ENCODE assay signal across 8 cellular contexts in genomic region chr7:140176271-140176701, GRCh38. TPM values are rescaled to one million over a fixed set of nuclear protein-coding genes. Genes with fewer than 3 reads are reported as not detected.
A peak's percentile ranks its signal among the peaks of the same experiment; 100 is the strongest.
DNase-seq lines count a peak whose midpoint lies in the region; ATAC-seq, FAIRE-seq and TF ChIP-seq lines count a peak whose summit lies in the region.

No MANE protein-coding gene starts in this region.

- no peak for FAIRE-seq in K562 (lab: Jason Lieb, UNC)

- POLR2A ChIA-PET in A673 (lab: Charles Lee; ENCODE audit: low non-redundant PET) = no interaction called here
- POLR2A ChIA-PET in K562 (lab: Yijun Ruan, JAX) = interaction anchor here (0.6 to 1.4 kb wide), 5 partner anchors 10 to 312 kb away, joined by 3 to 6 read pairs (median 3); no protein-coding TSS in a partner anchor

- peak overlapping the region; percentile 77 for H3K27ac ChIP-seq in A673 (ENCODE audit: low read depth, low read length, poor library complexity, severe bottlenecking)
- peak overlapping the region; percentile 74; the same call in 1 of the 3 replicates for H3K27ac ChIP-seq in K562 (ENCODE audit: extremely low read depth, low read depth, low read length)
- H3K27ac ChIP-seq in layer of hippocampus (ENCODE audit: low read depth, low read length) = peak overlapping the region; percentile 85
- peak overlapping the region; percentile 100 for H3K27ac ChIP-seq in tibial artery

- in situ Hi-C loops in K562 (cut with MboI) = no loop called here

- intact Hi-C loops in A673 (cut with micrococcal nuclease; ENCODE audit: unreplicated experiment) (loop anchor here (10.0 kb wide), 1 partner anchor 319 kb away; no protein-coding TSS in a partner anchor), K562 (cut with micrococcal nuclease) (loop anchor here (5.0 to 10.0 kb wide), 2 partner anchors 301 to 479 kb away; partner anchors contain the start of gene MKRN1), tibial artery (cut with DNase I; ENCODE audit: low total_unique reads) (loop anchor here (5.0 kb wide), 2 partner anchors 141 to 814 kb away; no protein-coding TSS in a partner anchor)

- peak; percentile 0 for ATAC-seq in GM18520 (IDR thresholded peaks at IDR 0.05; ENCODE audit: unreplicated experiment)
- peak; percentile 3 for ATAC-seq in HG03460 (IDR thresholded peaks at IDR 0.05; ENCODE audit: unreplicated experiment)
- peak; percentile 0; the same call in 1 of the 3 replicates for ATAC-seq in K562
- ATAC-seq in HG02610 (IDR thresholded peaks at IDR 0.05; ENCODE audit: unreplicated experiment) = no peak

- no peak for TF ChIP-seq EP300 in K562 (IDR thresholded peaks at IDR 0.05; ENCODE audit: low read length)

- H3K36me3 ChIP-seq in A673 (ENCODE audit: insufficient read depth, low read length, poor library complexity, severe bottlenecking) = no peaks in the 10 kb centered on the region
- H3K36me3 ChIP-seq in K562 (ENCODE audit: control insufficient read depth, insufficient read depth, low read length) = no peaks in the 10 kb centered on the region; the same call in 2 of the 3 replicates
- H3K36me3 ChIP-seq in tibial artery = no peaks in the 10 kb centered on the region

- WGBS in K562 (ENCODE audit: insufficient coverage, low coverage, missing lambda C conversion rate) = 2% methylated on average over 36 of the region's 73 CpGs

- H3K4me1 ChIP-seq in A673 (ENCODE audit: insufficient read depth, low read length, poor library complexity, severe bottlenecking) (no peaks in the 10 kb centered on the region), K562 (replicated peaks in 1 of 2; ENCODE audit: control insufficient read depth in 2 of 2, insufficient read depth in 2 of 2, low read length in 2 of 2) (peaks cover 5 to 24% of the 10 kb centered on the region in 2 experiments), tibial artery (peaks cover 0 to 17% (median 7%) of the 10 kb centered on the region in 4 donors)

- H3K4me3 ChIP-seq in A673 (ENCODE audit: low read depth, low read length, poor library complexity, severe bottlenecking) = peak overlapping the region; percentile 84
- peak overlapping the region; percentile 73 for H3K4me3 ChIP-seq in K562
- peak overlapping the region; percentile 92 to 99 for H3K4me3 ChIP-seq in tibial artery

- H3K9me1 ChIP-seq in K562 (ENCODE audit: control insufficient read depth, insufficient read depth, low read length) = no peaks in the 10 kb centered on the region

- DNase-seq in A673 (ENCODE audit: low spot score) (no peak), K562 (ENCODE audit: extremely low read depth in 1 of 4, low spot score in 3 of 4) (peak in 3 of 4 experiments; percentile 47 to 68 (median 66)), tibial artery (no peak), kidney glomerular epithelial cell (lab: John Stamatoyannopoulos, UW) (no peak)

- peak overlapping the region; percentile 58 to 94; a peak in 3 of 4 replicates for H3K9ac ChIP-seq in K562 (ENCODE audit: insufficient read depth in 1 of 2, low read depth in 2 of 2, low read length in 2 of 2)

- peak overlapping the region; percentile 85 for H2AFZ ChIP-seq in K562 (ENCODE audit: low read depth, low read length)

- TF ChIP-seq POLR2A in K562 (conservative IDR thresholded peaks at IDR 0.05) = no peak

- no peak for TF ChIP-seq RAD21 in K562 (CRISPR knock-in tag; conservative IDR thresholded peaks at IDR 0.05 in 1 of 2, IDR thresholded peaks at IDR 0.05 in 1 of 2)

- TF ChIP-seq CTCF in A673 (conservative IDR thresholded peaks at IDR 0.05; ENCODE audit: low read depth, low read length) = no peak
- TF ChIP-seq CTCF in K562 (IDR thresholded peaks at IDR 0.05 in 2 of 3, conservative IDR thresholded peaks at IDR 0.05 in 1 of 3; ENCODE audit: insufficient read depth in 2 of 3, low read depth in 1 of 3, low read length in 3 of 3) = no peak
- TF ChIP-seq CTCF in tibial artery (IDR thresholded peaks at IDR 0.05) = no peak

- H3K4me2 ChIP-seq in K562 (ENCODE audit: insufficient read depth, low read length) = peak overlapping the region; percentile 76; the same call in 1 of the 2 replicates

- CTCF ChIA-PET in A673 (lab: Charles Lee) (no interaction called here), K562 (lab: Yijun Ruan, JAX; ENCODE audit: low intra/inter-chr PET ratio) (interaction anchor here (0.7 to 3.4 kb wide), 3 partner anchors 149 to 530 kb away, joined by 3 to 24 read pairs (median 7); no protein-coding TSS in a partner anchor)

- BruUV-seq in A673 (replicated peaks; lab: Mats Ljungman, UMichigan) (no TSS peak), K562 (replicated peaks; lab: Mats Ljungman, UMichigan) (no TSS peak)

- H4K20me1 ChIP-seq in K562 (replicated peaks; ENCODE audit: control insufficient read depth, insufficient read depth, low read length) = no peaks in the 10 kb centered on the region

- H3K9me3 ChIP-seq in A673 (ENCODE audit: low read depth, low read length, poor library complexity, severe bottlenecking) (peaks cover 5% of the 10 kb centered on the region), K562 (replicated peaks; ENCODE audit: control insufficient read depth, insufficient read depth, low read depth, low read length) (peaks cover 5% of the 10 kb centered on the region; the same call in 1 of the 2 replicates), tibial artery (no peaks in the 10 kb centered on the region)

- H3K27me3 ChIP-seq in A673 (replicated peaks; ENCODE audit: insufficient read depth, low read depth, low read length, poor library complexity) (no peaks in the 10 kb centered on the region), K562 (ENCODE audit: control insufficient read depth in 2 of 2, insufficient read depth in 2 of 2, low read length in 2 of 2) (no peaks in the 10 kb centered on the region; a peak in 1 of 5 replicates), layer of hippocampus (ENCODE audit: control insufficient read depth, insufficient read depth, low read length) (no peaks in the 10 kb centered on the region), tibial artery (no peaks in the 10 kb centered on the region)

- H3K79me2 ChIP-seq in K562 (ENCODE audit: control insufficient read depth, insufficient read depth, low read length) = peaks cover 12% of the 10 kb centered on the region

TF ChIP-seq in K562, 482 proteins besides CTCF, POLR2A, EP300 and RAD21:
- TF ChIP-seq ARID4B (CRISPR knock-in tag; IDR thresholded peaks at IDR 0.05) = 0 out of 2 replicates have a peak, but pooled peaks have one; percentile 3
- TF ChIP-seq CCNT2 (IDR thresholded peaks at IDR 0.05; ENCODE audit: borderline replicate concordance, extremely low read depth, insufficient read length, low read depth, low read length) = peak; percentile 3
- no peak for TF ChIP-seq RFX1 (IDR thresholded peaks at IDR 0.05)
- no peak for TF ChIP-seq ZNF143 (CRISPR knock-in tag; IDR thresholded peaks at IDR 0.05)
- TF ChIP-seq ZNF121 (CRISPR knock-in tag; conservative IDR thresholded peaks at IDR 0.05) = no peak
- peak; percentile 76; the same call in 1 of the 2 replicates for TF ChIP-seq ZBTB7A (IDR thresholded peaks at IDR 0.05; ENCODE audit: borderline replicate concordance, control insufficient read depth, low read depth, low read length)

RNA-seq across cellular contexts. Expression of gene KDM7A, which starts 0.5 kb away (rescaled TPM):
- 9.6 and 11.7 TPM in 2 replicates for total RNA-seq in A673 (2021)
- 15.5 and 30.7 TPM in 2 replicates for total RNA-seq in K562 (2011; cell fraction: chromatin; rRNA removed; ENCODE audit: low replicate concordance)
- 5.2 and 9.6 TPM in 2 replicates for total RNA-seq in K562 (2011; cell fraction: nucleolus; rRNA removed)
- 11.7 and 17.5 TPM in 2 replicates for total RNA-seq in K562 (2011; cell fraction: nucleoplasm; rRNA removed)
- total RNA-seq in K562 (2014; rRNA removed) = 7.4 and 8.4 TPM in 2 replicates
- total RNA-seq in K562 (2014; rRNA removed; fragmentation: Illumina TruSeq; extraction: Trizol) = 7.0 and 8.2 TPM in 2 replicates
- 3.5 and 4.1 TPM in 2 replicates for total RNA-seq in K562 (2015; rRNA removed; fragmentation: Illumina TruSeq; extraction: Trizol)
- 7.6 and 7.8 TPM in 2 replicates for total RNA-seq in K562 (2021)
- polyA plus RNA-seq in K562 (2011; rRNA removed) = 6.4 and 7.6 TPM in 2 replicates
- polyA plus RNA-seq in K562 (2011; cell fraction: cytosol; rRNA removed) = 2.1 and 3.7 TPM in 2 replicates
- polyA plus RNA-seq in K562 (2011; cell fraction: nucleus; rRNA removed) = 15.0 and 21.3 TPM in 2 replicates
- 2.9 and 5.2 TPM in 2 replicates for polyA plus RNA-seq in K562 (2012)
- 8.3 and 10.3 TPM in 2 replicates for polyA plus RNA-seq in K562 (2014; fragmentation: Illumina TruSeq; extraction: Trizol)
- 1 to 10 TPM in 1 of 2 experiments, under 1 TPM in 1; 0.90 to 1.3 TPM for polyA plus RNA-seq in K562 (2014; fragmentation: Nextera tagmentation; extraction: Ambion mirVana)
- 4.4 and 6.7 TPM in 2 replicates for polyA plus RNA-seq in K562 (2014; rRNA removed)
- polyA minus RNA-seq in K562 (2011; rRNA and poly(A)+ RNA removed) = 21.0 and 23.1 TPM in 2 replicates
- polyA minus RNA-seq in K562 (2011; cell fraction: cytosol; rRNA and poly(A)+ RNA removed) = 7.3 and 9.8 TPM in 2 replicates
- 9.2 and 16.3 TPM in 2 replicates for polyA minus RNA-seq in K562 (2011; cell fraction: nucleus; rRNA and poly(A)+ RNA removed)

Comparison
In these comparisons a context has a peak if more than half of its experiments do, and no peak if none do; other contexts are left out.
1. DNase-seq: peak in K562 (3 of 4); none in A673 (single experiment), tibial artery (0 of 2) and kidney glomerular epithelial cell (single experiment).
2. Peak in every context shown above with its lines, with median percentiles within 50 percentile points of each other: H3K27ac ChIP-seq and H3K4me3 ChIP-seq.